In genomic region chr1:223129229-223129851, GRCh38 we compare ENCODE assay signal across 9 cellular contexts. TPM values are rescaled to one million over a fixed set of nuclear protein-coding genes. Genes with fewer than 3 reads are reported as not detected.
DNase-seq lines count a peak whose midpoint lies in the region; ATAC-seq and TF ChIP-seq lines count a peak whose summit lies in the region.
"Had no signal": no experiment of that assay in that cellular context is flagged by ENCODE, and none has a peak within 500 bp of the region (broad histone marks: within the 10 kb centered on the region; RNA-seq: fewer than 3 reads in every experiment).

No MANE protein-coding gene starts in this region.

- peaks cover 5 to 26% (median 21%) of the 10 kb centered on the region in 4 donors for H3K4me1 ChIP-seq in esophagus muscularis mucosa
- H3K4me1 ChIP-seq: BLaER1 had no signal

- no peaks in the 10 kb centered on the region for H3K9me3 Mint-ChIP-seq in natural killer cell treated with Interleukin-12 subunit alpha and Interleukin-12 subunit beta and Interleukin-15 and Interleukin-18, amount 100 ng/mL, for 72 hours
- H3K9me3 Mint-ChIP-seq in stimulated activated naive CD8-positive, alpha-beta T cell treated with anti-CD3 and anti-CD28 coated beads, Interleukin-15, Interleukin-2, amounts not matched to agents 100 ng/mL and 50 ng/mL, for 24 hours: no peaks in the 10 kb centered on the region

- intact Hi-C loops in esophagus muscularis mucosa (cut with DNase I): no loop called here

- H3K27me3 Mint-ChIP-seq in natural killer cell treated with Interleukin-12 subunit alpha and Interleukin-12 subunit beta and Interleukin-15 and Interleukin-18, amount 100 ng/mL, for 72 hours: peaks cover 21 to 27% of the 10 kb centered on the region in 2 donors
- H3K27me3 Mint-ChIP-seq in stimulated activated naive CD8-positive, alpha-beta T cell treated with anti-CD3 and anti-CD28 coated beads, Interleukin-15, Interleukin-2, amounts not matched to agents 100 ng/mL and 50 ng/mL, for 24 hours: peaks cover 13% of the 10 kb centered on the region

- DNase-seq in NCI-H1092 treated with DMSO at 0.1 percent for 48 hours (lab: John Stamatoyannopoulos, UW) (peak; percentile 30), NCI-H1092 (lab: John Stamatoyannopoulos, UW) (no peak), LNCaP clone FGC (ENCODE audit: low read depth) (no peak), activated T-cell treated with anti-CD3 and anti-CD28 coated beads for 4 hours (peak; percentile 54), esophagus muscularis mucosa (ENCODE audit: extremely low spot score) (no peak), cortex of kidney (lab: John Stamatoyannopoulos, UW) (no peak)
- DNase-seq in natural killer cell treated with Interleukin-12 subunit alpha and Interleukin-12 subunit beta and Interleukin-15 and Interleukin-18, amount 100 ng/mL, for 72 hours (ENCODE audit: low spot score): peak; percentile 83

- no peak for TF ChIP-seq POLR2A in esophagus muscularis mucosa (IDR thresholded peaks at IDR 0.05; ENCODE audit: low read depth)

- H3K9me3 ChIP-seq in esophagus muscularis mucosa: no peaks in the 10 kb centered on the region
- H3K9me3 ChIP-seq: BLaER1 had no signal

- no peak overlapping the region for H3K27ac Mint-ChIP-seq in natural killer cell treated with Interleukin-12 subunit alpha and Interleukin-12 subunit beta and Interleukin-15 and Interleukin-18, amount 100 ng/mL, for 72 hours
- H3K27ac Mint-ChIP-seq in stimulated activated naive CD8-positive, alpha-beta T cell treated with anti-CD3 and anti-CD28 coated beads, Interleukin-15, Interleukin-2, amounts not matched to agents 100 ng/mL and 50 ng/mL, for 24 hours: no peak overlapping the region

- H3K27me3 ChIP-seq in esophagus muscularis mucosa: no peaks in the 10 kb centered on the region

- peak overlapping the region; percentile 54 for H3K4me3 Mint-ChIP-seq in natural killer cell treated with Interleukin-12 subunit alpha and Interleukin-12 subunit beta and Interleukin-15 and Interleukin-18, amount 100 ng/mL, for 72 hours
- peak overlapping the region; percentile 20 for H3K4me3 Mint-ChIP-seq in stimulated activated naive CD8-positive, alpha-beta T cell treated with anti-CD3 and anti-CD28 coated beads, Interleukin-15, Interleukin-2, amounts not matched to agents 100 ng/mL and 50 ng/mL, for 24 hours

- no peak overlapping the region for H3K4me3 ChIP-seq in LNCaP clone FGC (ENCODE audit: low read depth, low read length)
- H3K4me3 ChIP-seq in esophagus muscularis mucosa: peak overlapping the region in 3 of 4 donors; percentile 31 to 41 (median 35)
- H3K4me3 ChIP-seq: BLaER1 had no signal

- no peak for TF ChIP-seq EP300 in esophagus muscularis mucosa (IDR thresholded peaks at IDR 0.05)

- 26% methylated on average over 32 of the region's 35 CpGs for WGBS in esophagus muscularis mucosa

- TF ChIP-seq CTCF in LNCaP clone FGC (IDR thresholded peaks at IDR 0.05; ENCODE audit: control insufficient read depth, extremely low read depth, insufficient read depth) (peak; percentile 93), esophagus muscularis mucosa (IDR thresholded peaks at IDR 0.05) (peak; percentile 65 to 98 (median 75))

- no peaks in the 10 kb centered on the region for H3K36me3 ChIP-seq in esophagus muscularis mucosa
- H3K36me3 ChIP-seq: BLaER1 had no signal

- peaks cover 13 to 21% of the 10 kb centered on the region in 2 donors for H3K4me1 Mint-ChIP-seq in natural killer cell treated with Interleukin-12 subunit alpha and Interleukin-12 subunit beta and Interleukin-15 and Interleukin-18, amount 100 ng/mL, for 72 hours (ENCODE audit: low read depth in 2 of 2)
- peaks cover 19% of the 10 kb centered on the region for H3K4me1 Mint-ChIP-seq in stimulated activated naive CD8-positive, alpha-beta T cell treated with anti-CD3 and anti-CD28 coated beads, Interleukin-15, Interleukin-2, amounts not matched to agents 100 ng/mL and 50 ng/mL, for 24 hours (ENCODE audit: low read depth)

- ATAC-seq in natural killer cell treated with Interleukin-12 subunit alpha and Interleukin-12 subunit beta and Interleukin-15 and Interleukin-18, amount 100 ng/mL, for 72 hours: peak; percentile 79 to 85

- no peaks in the 10 kb centered on the region for H3K36me3 Mint-ChIP-seq in natural killer cell treated with Interleukin-12 subunit alpha and Interleukin-12 subunit beta and Interleukin-15 and Interleukin-18, amount 100 ng/mL, for 72 hours
- no peaks in the 10 kb centered on the region for H3K36me3 Mint-ChIP-seq in stimulated activated naive CD8-positive, alpha-beta T cell treated with anti-CD3 and anti-CD28 coated beads, Interleukin-15, Interleukin-2, amounts not matched to agents 100 ng/mL and 50 ng/mL, for 24 hours (ENCODE audit: low read depth)

- no peak overlapping the region for H3K27ac ChIP-seq in esophagus muscularis mucosa (replicated peaks in 1 of 4)
- H3K27ac ChIP-seq: BLaER1 had no signal

RNA-seq across cellular contexts. Expression of gene TLR5, which starts 13.7 kb away (rescaled TPM):
- total RNA-seq in esophagus muscularis mucosa: 1 to 10 TPM; 2.8 to 8.3 (median 6.1) TPM
- total RNA-seq in natural killer cell treated with Interleukin-12 subunit alpha and Interleukin-12 subunit beta and Interleukin-15 and Interleukin-18, amount 100 ng/mL, for 72 hours: under 1 TPM; 0.11 to 0.38 TPM

Comparison
In these comparisons a context has a peak if more than half of its experiments do, and no peak if none do; other contexts are left out.
1. DNase-seq: peak in NCI-H1092 treated with DMSO at 0.1 percent for 48 hours (single experiment), activated T-cell treated with anti-CD3 and anti-CD28 coated beads for 4 hours (single experiment) and natural killer cell treated with Interleukin-12 subunit alpha and Interleukin-12 subunit beta and Interleukin-15 and Interleukin-18, amount 100 ng/mL, for 72 hours (single experiment); none in NCI-H1092 (single experiment), LNCaP clone FGC (single experiment), esophagus muscularis mucosa (single experiment) and cortex of kidney (single experiment).